Comparison of ENCODE assay signal across 2 cellular contexts in the genomic region with DNA sequence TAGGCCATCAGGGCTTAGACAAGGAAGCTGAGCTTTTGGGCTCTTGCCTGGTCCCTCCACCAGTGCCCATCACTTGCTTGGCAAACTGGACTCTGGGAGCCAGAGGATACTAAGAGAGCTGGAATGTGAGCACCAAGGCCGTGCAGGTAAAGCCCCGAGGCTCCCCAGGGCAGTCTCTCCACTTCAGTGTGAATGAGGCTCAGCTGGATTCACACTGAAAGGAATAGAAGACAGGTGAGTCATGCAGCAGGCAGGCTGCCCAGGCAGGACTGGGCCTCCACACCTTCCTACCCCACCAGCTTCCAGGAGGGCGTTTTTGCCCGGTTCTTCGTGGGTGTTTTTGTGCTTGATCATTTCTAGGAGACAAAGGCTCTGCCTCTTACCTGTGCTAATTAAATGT.
TF ChIP-seq lines count a peak whose summit lies in the region.

No MANE protein-coding gene starts in this region.

TF ChIP-seq in IMR-90, 13 proteins besides CTCF, POLR2A, EP300 and RAD21 (continued from another document):
- TF ChIP-seq CEBPB (IDR thresholded peaks at IDR 0.05; ENCODE audit: low read depth, low read length) = no peak

TF ChIP-seq in WTC11, 78 proteins besides CTCF, POLR2A, EP300 and RAD21:
- TF ChIP-seq, protein P1, sequence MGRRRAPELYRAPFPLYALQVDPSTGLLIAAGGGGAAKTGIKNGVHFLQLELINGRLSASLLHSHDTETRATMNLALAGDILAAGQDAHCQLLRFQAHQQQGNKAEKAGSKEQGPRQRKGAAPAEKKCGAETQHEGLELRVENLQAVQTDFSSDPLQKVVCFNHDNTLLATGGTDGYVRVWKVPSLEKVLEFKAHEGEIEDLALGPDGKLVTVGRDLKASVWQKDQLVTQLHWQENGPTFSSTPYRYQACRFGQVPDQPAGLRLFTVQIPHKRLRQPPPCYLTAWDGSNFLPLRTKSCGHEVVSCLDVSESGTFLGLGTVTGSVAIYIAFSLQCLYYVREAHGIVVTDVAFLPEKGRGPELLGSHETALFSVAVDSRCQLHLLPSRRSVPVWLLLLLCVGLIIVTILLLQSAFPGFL (CRISPR knock-in tag; IDR thresholded peaks at IDR 0.05; ENCODE audit: borderline replicate concordance) = no peak
- TF ChIP-seq ZNF423 (CRISPR knock-in tag; IDR thresholded peaks at IDR 0.05) (0 out of 2 replicates have a peak, but pooled peaks have one; percentile 3), PRRX2 (CRISPR knock-in tag; IDR thresholded peaks at IDR 0.05) (no peak), NR3C1 (CRISPR knock-in tag; conservative IDR thresholded peaks at IDR 0.05; ENCODE audit: low read depth) (no peak), CREB1 (CRISPR knock-in tag; IDR thresholded peaks at IDR 0.05) (no peak), ZNF121 (CRISPR knock-in tag; IDR thresholded peaks at IDR 0.05) (no peak), JAZF1 (CRISPR knock-in tag; IDR thresholded peaks at IDR 0.05) (no peak), NFYB (CRISPR knock-in tag; conservative IDR thresholded peaks at IDR 0.05; ENCODE audit: low read depth) (no peak), TEAD1 (CRISPR knock-in tag; IDR thresholded peaks at IDR 0.05) (peak; percentile 63; the same call in 1 of the 2 replicates)
- TF ChIP-seq, protein P2, sequence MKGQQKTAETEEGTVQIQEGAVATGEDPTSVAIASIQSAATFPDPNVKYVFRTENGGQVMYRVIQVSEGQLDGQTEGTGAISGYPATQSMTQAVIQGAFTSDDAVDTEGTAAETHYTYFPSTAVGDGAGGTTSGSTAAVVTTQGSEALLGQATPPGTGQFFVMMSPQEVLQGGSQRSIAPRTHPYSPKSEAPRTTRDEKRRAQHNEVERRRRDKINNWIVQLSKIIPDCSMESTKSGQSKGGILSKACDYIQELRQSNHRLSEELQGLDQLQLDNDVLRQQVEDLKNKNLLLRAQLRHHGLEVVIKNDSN (CRISPR knock-in tag; IDR thresholded peaks at IDR 0.05) = no peak
- TF ChIP-seq, protein P3, sequence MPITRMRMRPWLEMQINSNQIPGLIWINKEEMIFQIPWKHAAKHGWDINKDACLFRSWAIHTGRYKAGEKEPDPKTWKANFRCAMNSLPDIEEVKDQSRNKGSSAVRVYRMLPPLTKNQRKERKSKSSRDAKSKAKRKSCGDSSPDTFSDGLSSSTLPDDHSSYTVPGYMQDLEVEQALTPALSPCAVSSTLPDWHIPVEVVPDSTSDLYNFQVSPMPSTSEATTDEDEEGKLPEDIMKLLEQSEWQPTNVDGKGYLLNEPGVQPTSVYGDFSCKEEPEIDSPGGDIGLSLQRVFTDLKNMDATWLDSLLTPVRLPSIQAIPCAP (CRISPR knock-in tag; IDR thresholded peaks at IDR 0.05) = no peak
